1 cellular context compared by ENCODE assay signal in genomic region chr5:133993563-133993962, GRCh38.
TF ChIP-seq lines count a peak whose summit lies in the region.

No MANE protein-coding gene starts in this region.

TF ChIP-seq in HepG2, 621 proteins besides CTCF, POLR2A, EP300 and RAD21:
- no peak for TF ChIP-seq CREB1 (IDR thresholded peaks at IDR 0.05)
- TF ChIP-seq CREB1 (CRISPR knock-in tag; IDR thresholded peaks at IDR 0.05) = no peak
- no peak for TF ChIP-seq TEF (CRISPR knock-in tag; IDR thresholded peaks at IDR 0.05)
- no peak for TF ChIP-seq ZNF614 (CRISPR knock-in tag; IDR thresholded peaks at IDR 0.05; ENCODE audit: borderline replicate concordance)
- TF ChIP-seq HDAC2 (CRISPR knock-in tag; IDR thresholded peaks at IDR 0.05) = no peak; the same call in 1 of the 2 replicates
- TF ChIP-seq HMG20A (CRISPR knock-in tag; IDR thresholded peaks at IDR 0.05; ENCODE audit: borderline replicate concordance) = no peak
- TF ChIP-seq RELA (CRISPR knock-in tag; IDR thresholded peaks at IDR 0.05) = no peak
- no peak for TF ChIP-seq RAD51 (IDR thresholded peaks at IDR 0.05; ENCODE audit: borderline replicate concordance)
- peak; percentile 91 for TF ChIP-seq BCL6 (CRISPR knock-in tag; IDR thresholded peaks at IDR 0.05)
- no peak for TF ChIP-seq MYNN (CRISPR knock-in tag; IDR thresholded peaks at IDR 0.05; ENCODE audit: low read depth)
- TF ChIP-seq ZNF143 (CRISPR knock-in tag; IDR thresholded peaks at IDR 0.05) = no peak
- peak; percentile 99 for TF ChIP-seq ZNF3 (CRISPR knock-in tag; IDR thresholded peaks at IDR 0.05)
- TF ChIP-seq MAF1 (CRISPR knock-in tag; IDR thresholded peaks at IDR 0.05; ENCODE audit: borderline replicate concordance) = no peak
- TF ChIP-seq ZBTB44 (CRISPR knock-in tag; IDR thresholded peaks at IDR 0.05) = no peak
- no peak for TF ChIP-seq YY1 (IDR thresholded peaks at IDR 0.05; ENCODE audit: insufficient read depth, insufficient replicate concordance, low read depth, low read length)
- no peak for TF ChIP-seq CEBPG (CRISPR knock-in tag; IDR thresholded peaks at IDR 0.05)
- no peak for TF ChIP-seq SOX13 (IDR thresholded peaks at IDR 0.05)
- 0 out of 4 replicates have a peak, but pooled peaks of 1 of the 2 experiments have one; percentile 19 for TF ChIP-seq SOX13 (CRISPR knock-in tag; conservative IDR thresholded peaks at IDR 0.05 in 1 of 2, IDR thresholded peaks at IDR 0.05 in 1 of 2)
- TF ChIP-seq ZSCAN30 (CRISPR knock-in tag; IDR thresholded peaks at IDR 0.05) = no peak
- TF ChIP-seq ZNF724P (CRISPR knock-in tag; IDR thresholded peaks at IDR 0.05; ENCODE audit: borderline replicate concordance) = no peak
- peak; percentile 25; the same call in 1 of the 2 replicates for TF ChIP-seq GATAD2A (CRISPR knock-in tag; IDR thresholded peaks at IDR 0.05)
- peak; percentile 60 for TF ChIP-seq NCOA2 (CRISPR knock-in tag; IDR thresholded peaks at IDR 0.05)
- no peak for TF ChIP-seq HES4 (CRISPR knock-in tag; IDR thresholded peaks at IDR 0.05; ENCODE audit: borderline replicate concordance)
- TF ChIP-seq REXO4 (CRISPR knock-in tag; IDR thresholded peaks at IDR 0.05; ENCODE audit: borderline replicate concordance) = no peak
- no peak for TF ChIP-seq RARA (CRISPR knock-in tag; IDR thresholded peaks at IDR 0.05)
- TF ChIP-seq DMAP1 (CRISPR knock-in tag; IDR thresholded peaks at IDR 0.05) = no peak
- TF ChIP-seq AHR (CRISPR knock-in tag; IDR thresholded peaks at IDR 0.05) = no peak
- TF ChIP-seq E2F2 (CRISPR knock-in tag; IDR thresholded peaks at IDR 0.05; ENCODE audit: borderline replicate concordance) = no peak
- no peak for TF ChIP-seq ATF3 (CRISPR knock-in tag; IDR thresholded peaks at IDR 0.05)
- TF ChIP-seq STAT5B (CRISPR knock-in tag; IDR thresholded peaks at IDR 0.05) = no peak
- TF ChIP-seq CENPT (CRISPR knock-in tag; IDR thresholded peaks at IDR 0.05; ENCODE audit: low read depth) = no peak
- TF ChIP-seq ZNF547 (CRISPR knock-in tag; IDR thresholded peaks at IDR 0.05) = no peak
- TF ChIP-seq HNF4A (CRISPR knock-in tag; IDR thresholded peaks at IDR 0.05) = peak; percentile 63
- no peak for TF ChIP-seq FOXP4 (CRISPR knock-in tag; IDR thresholded peaks at IDR 0.05)
- TF ChIP-seq POLR2AphosphoS5 (IDR thresholded peaks at IDR 0.05; ENCODE audit: low read depth, low read length) = no peak
- no peak for TF ChIP-seq FOXK1 (CRISPR knock-in tag; IDR thresholded peaks at IDR 0.05; ENCODE audit: borderline replicate concordance, low read depth)
- no peak for TF ChIP-seq FOXA1 (IDR thresholded peaks at IDR 0.05)
- TF ChIP-seq FOXA1 (CRISPR knock-in tag; IDR thresholded peaks at IDR 0.05) = peak; percentile 67
- TF ChIP-seq NBN (conservative IDR thresholded peaks at IDR 0.05) = no peak
